Comparison of ENCODE assay signal across 17 cellular contexts in genomic region chr22:49196046-49196511, GRCh38.
"Had no signal": no experiment of that assay in that cellular context is flagged by ENCODE, and none has a peak within 500 bp of the region (broad histone marks: within the 10 kb centered on the region; RNA-seq: fewer than 3 reads in every experiment).

No MANE protein-coding gene starts in this region.

- H3K9me3 ChIP-seq: colonic mucosa, neutrophil, right atrium auricular region, sigmoid colon, thyroid gland had no signal

- H3K27ac ChIP-seq: colonic mucosa, neutrophil, right atrium auricular region, sigmoid colon, skin epidermis, thyroid gland had no signal

- H3K36me3 ChIP-seq: colonic mucosa, neutrophil, right atrium auricular region, sigmoid colon, thyroid gland had no signal

- H3K36me3 Mint-ChIP-seq: type B pancreatic cell had no signal

- FAIRE-seq: urothelium cell line had no signal

- H3K4me3 ChIP-seq: colonic mucosa, right atrium auricular region, sigmoid colon, skin epidermis, thyroid gland had no signal

- H3K9me3 Mint-ChIP-seq: nephron progenitor cell, type B pancreatic cell had no signal

- H3K4me3 Mint-ChIP-seq: nephron progenitor cell, type B pancreatic cell had no signal

- DNase-seq: colonic mucosa; dermis blood vessel endothelial cell; foreskin melanocyte; hippocampal formation; kidney glomerular epithelial cell; midbrain; nephron progenitor cell; stimulated activated CD4-positive, alpha-beta T cell treated with anti-CD3 and anti-CD28 coated beads, Interleukin-12 subunit alpha, Interleukin-12 subunit beta, amount 100 ng/mL, for 4 hours; stimulated activated naive CD4-positive, alpha-beta T cell treated with Interleukin-2 at 50 U/mL for 16 hours; thyroid gland had no signal

- ATAC-seq: left lobe of liver had no signal

- H3K27ac Mint-ChIP-seq: nephron progenitor cell, type B pancreatic cell had no signal

- H3K4me1 ChIP-seq: colonic mucosa, thyroid gland had no signal
